ENCODE assay signal across 1 cellular context in the genomic region with DNA sequence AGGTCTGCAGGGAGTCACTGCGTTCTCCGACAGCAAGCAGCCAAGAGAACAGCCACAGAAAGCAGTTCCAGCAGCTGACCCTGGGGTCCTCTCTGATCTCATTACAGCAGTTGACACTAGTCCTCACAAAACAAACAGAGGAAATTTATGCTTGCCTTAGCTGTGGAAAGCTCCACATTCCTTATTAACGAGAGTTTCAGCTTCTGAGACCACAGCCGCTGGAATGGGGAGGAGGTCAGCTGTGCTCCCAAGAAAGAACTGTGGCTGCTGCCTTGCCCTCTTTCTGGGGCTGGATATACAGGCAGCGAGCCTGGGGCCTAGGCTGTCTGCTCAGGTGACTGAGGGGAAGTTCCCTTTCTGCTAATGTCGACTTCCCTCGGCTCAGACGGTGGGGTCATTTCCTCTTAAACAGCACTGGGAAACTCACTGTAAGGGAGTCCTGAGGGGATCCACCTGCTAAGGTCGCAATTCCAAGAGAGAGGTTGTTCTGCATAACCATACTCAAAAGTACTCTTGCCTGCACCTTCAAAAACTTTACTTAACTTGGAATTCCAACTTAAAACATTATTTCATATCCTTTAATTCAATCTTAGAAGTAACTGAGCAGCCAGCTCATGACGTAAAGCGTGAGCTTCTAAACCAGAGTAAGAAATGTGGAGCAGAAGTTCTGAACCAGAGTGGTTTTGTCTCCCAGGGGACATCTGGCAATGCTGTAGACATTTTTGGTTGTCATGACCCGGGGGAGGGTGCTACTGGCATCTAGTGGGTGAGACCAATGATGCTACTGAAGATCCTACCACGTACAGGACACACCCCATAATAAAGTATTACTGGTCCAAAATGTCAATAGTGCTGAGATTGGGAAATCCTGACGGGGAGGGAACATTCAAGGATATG.
TF ChIP-seq lines count a peak whose summit lies in the region.

No MANE protein-coding gene starts in this region.

TF ChIP-seq in A549, 52 proteins besides CTCF, POLR2A, EP300 and RAD21 (continued from another document):
- TF ChIP-seq, protein P1, sequence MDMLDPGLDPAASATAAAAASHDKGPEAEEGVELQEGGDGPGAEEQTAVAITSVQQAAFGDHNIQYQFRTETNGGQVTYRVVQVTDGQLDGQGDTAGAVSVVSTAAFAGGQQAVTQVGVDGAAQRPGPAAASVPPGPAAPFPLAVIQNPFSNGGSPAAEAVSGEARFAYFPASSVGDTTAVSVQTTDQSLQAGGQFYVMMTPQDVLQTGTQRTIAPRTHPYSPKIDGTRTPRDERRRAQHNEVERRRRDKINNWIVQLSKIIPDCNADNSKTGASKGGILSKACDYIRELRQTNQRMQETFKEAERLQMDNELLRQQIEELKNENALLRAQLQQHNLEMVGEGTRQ (IDR thresholded peaks at IDR 0.05), result no peak
- TF ChIP-seq ZSCAN20 (CRISPR knock-in tag; IDR thresholded peaks at IDR 0.05) (no peak), FOSL2 (IDR thresholded peaks at IDR 0.05) (no peak), FOSL2 (CRISPR knock-in tag; IDR thresholded peaks at IDR 0.05) (no peak)
